16 cellular contexts compared by ENCODE assay signal in genomic region chr2:209988010-209988409, GRCh38. TPM values are rescaled to one million over a fixed set of nuclear protein-coding genes. Genes with fewer than 3 reads are reported as not detected.
DNase-seq lines count a peak whose midpoint lies in the region; ATAC-seq and TF ChIP-seq lines count a peak whose summit lies in the region.
"Had no signal": no experiment of that assay in that cellular context is flagged by ENCODE, and none has a peak within 500 bp of the region (broad histone marks: within the 10 kb centered on the region; RNA-seq: fewer than 3 reads in every experiment).

No MANE protein-coding gene starts in this region.

- no peaks in the 10 kb centered on the region for H3K36me3 Mint-ChIP-seq in activated T-cell treated with anti-CD3 and anti-CD28 coated beads, Interleukin-2, amount 50 U/mL, for 4 hours (ENCODE audit: insufficient read depth)
- H3K36me3 Mint-ChIP-seq in stimulated activated naive B cell treated with anti-CD40 and anti-IgM and Interleukin-4, amounts not matched to agents 10 μg/mL and 1 μg/mL and 100 μg/mL, for 72 hours = no peaks in the 10 kb centered on the region
- no peaks in the 10 kb centered on the region for H3K36me3 Mint-ChIP-seq in activated T-helper 2 cell treated with anti-CD3 and anti-CD28 coated beads, Interferon-gamma antibody, Interleukin-2, Interleukin-4, amounts not matched to agents 10 μg/mL and 5 μg/mL and 100 μg/mL, durations not matched to agents 14 hours and 24 hours and 36 hours (ENCODE audit: low read depth)

- no peak for TF ChIP-seq POLR2A in NB4 (IDR thresholded peaks at IDR 0.05; ENCODE audit: extremely low read depth, insufficient read length)

- H3K4me3 ChIP-seq in NB4 (ENCODE audit: low read depth, low read length) (no peak overlapping the region), BE2C (ENCODE audit: low read depth, low read length) (no peak overlapping the region)
- H3K4me3 ChIP-seq: right atrium auricular region, uterus had no signal

- H3K36me3 ChIP-seq in BE2C = no peaks in the 10 kb centered on the region
- H3K36me3 ChIP-seq: right atrium auricular region, uterus had no signal

- H3K27me3 ChIP-seq in BE2C = no peaks in the 10 kb centered on the region
- H3K27me3 ChIP-seq: foreskin keratinocyte, right atrium auricular region, uterus had no signal

- no peaks in the 10 kb centered on the region for H3K4me1 ChIP-seq in BE2C
- H3K4me1 ChIP-seq: foreskin keratinocyte, right atrium auricular region, uterus had no signal

- no peaks in the 10 kb centered on the region for H3K9me3 Mint-ChIP-seq in activated T-cell treated with anti-CD3 and anti-CD28 coated beads, Interleukin-2, amount 50 U/mL, for 4 hours
- H3K9me3 Mint-ChIP-seq in stimulated activated naive B cell treated with anti-CD40 and anti-IgM and Interleukin-4, amounts not matched to agents 10 μg/mL and 1 μg/mL and 100 μg/mL, for 72 hours = no peaks in the 10 kb centered on the region
- no peaks in the 10 kb centered on the region for H3K9me3 Mint-ChIP-seq in activated T-helper 2 cell treated with anti-CD3 and anti-CD28 coated beads, Interferon-gamma antibody, Interleukin-2, Interleukin-4, amounts not matched to agents 10 μg/mL and 5 μg/mL and 100 μg/mL, durations not matched to agents 14 hours and 24 hours and 36 hours

- H3K4me1 Mint-ChIP-seq in activated T-cell treated with anti-CD3 and anti-CD28 coated beads, Interleukin-2, amount 50 U/mL, for 4 hours (ENCODE audit: low read depth) = no peaks in the 10 kb centered on the region
- H3K4me1 Mint-ChIP-seq in stimulated activated naive B cell treated with anti-CD40 and anti-IgM and Interleukin-4, amounts not matched to agents 10 μg/mL and 1 μg/mL and 100 μg/mL, for 72 hours = no peaks in the 10 kb centered on the region
- H3K4me1 Mint-ChIP-seq in activated T-helper 2 cell treated with anti-CD3 and anti-CD28 coated beads, Interferon-gamma antibody, Interleukin-2, Interleukin-4, amounts not matched to agents 10 μg/mL and 5 μg/mL and 100 μg/mL, durations not matched to agents 14 hours and 24 hours and 36 hours (ENCODE audit: low read depth) = peaks cover 4% of the 10 kb centered on the region

- H3K27me3 Mint-ChIP-seq in activated T-cell treated with anti-CD3 and anti-CD28 coated beads, Interleukin-2, amount 50 U/mL, for 4 hours (ENCODE audit: low read depth) = peaks cover 12% of the 10 kb centered on the region
- peaks cover 4 to 13% of the 10 kb centered on the region in 2 donors for H3K27me3 Mint-ChIP-seq in stimulated activated naive B cell treated with anti-CD40 and anti-IgM and Interleukin-4, amounts not matched to agents 10 μg/mL and 1 μg/mL and 100 μg/mL, for 72 hours
- H3K27me3 Mint-ChIP-seq in activated T-helper 2 cell treated with anti-CD3 and anti-CD28 coated beads, Interferon-gamma antibody, Interleukin-2, Interleukin-4, amounts not matched to agents 10 μg/mL and 5 μg/mL and 100 μg/mL, durations not matched to agents 14 hours and 24 hours and 36 hours (ENCODE audit: low read depth) = peaks cover 23% of the 10 kb centered on the region

- TF ChIP-seq CTCF in NB4 (IDR thresholded peaks at IDR 0.05; ENCODE audit: low read depth, low read length) (no peak), BE2C (IDR thresholded peaks at IDR 0.05; ENCODE audit: low read depth, low read length) (no peak)

- no peak for DNase-seq in activated T-cell treated with anti-CD3 and anti-CD28 coated beads, Interleukin-2, amount 50 U/mL, for 4 hours
- no peak for DNase-seq in activated T-cell treated with anti-CD3 and anti-CD28 coated beads, Interleukin-2, amount 50 U/mL, for 1 hour
- DNase-seq in NB4 (ENCODE audit: low read depth) (peak; percentile 41), BE2C (no peak)
- DNase-seq in stimulated activated naive B cell treated with anti-CD40 and anti-IgM and Interleukin-4, amounts not matched to agents 10 μg/mL and 1 μg/mL and 100 μg/mL, for 72 hours = no peak
- no peak for DNase-seq in activated T-helper 2 cell treated with anti-CD3 and anti-CD28 coated beads, Interferon-gamma antibody, Interleukin-2, Interleukin-4, amounts not matched to agents 10 μg/mL and 5 μg/mL and 100 μg/mL, durations not matched to agents 14 hours and 24 hours and 36 hours (ENCODE audit: low spot score)
- DNase-seq: ACHN, foreskin keratinocyte, NCI-H2107, NCI-H526 treated with DMSO at 0.1 percent for 48 hours, SK-N-SH, uterus had no signal

- H3K9me3 ChIP-seq in BE2C = no peaks in the 10 kb centered on the region
- H3K9me3 ChIP-seq: right atrium auricular region, SK-N-SH, uterus had no signal

- intact Hi-C loops in activated T-helper 2 cell treated with anti-CD3 and anti-CD28 coated beads, Interferon-gamma antibody, Interleukin-2, Interleukin-4, amounts not matched to agents 10 μg/mL and 5 μg/mL and 100 μg/mL, durations not matched to agents 14 hours and 24 hours and 36 hours (cut with micrococcal nuclease) = loop anchor here (5.0 kb wide), 1 partner anchor 54 kb away; no protein-coding TSS in a partner anchor

- peak; percentile 38 to 53 for ATAC-seq in activated T-cell treated with anti-CD3 and anti-CD28 coated beads, Interleukin-2, amount 50 U/mL, for 4 hours
- ATAC-seq in HG02798 (IDR thresholded peaks at IDR 0.05; ENCODE audit: poor library complexity, unreplicated experiment) (peak; percentile 61), GM21723 (IDR thresholded peaks at IDR 0.05; ENCODE audit: unreplicated experiment) (no peak)
- ATAC-seq in stimulated activated naive B cell treated with anti-CD40 and anti-IgM and Interleukin-4, amounts not matched to agents 10 μg/mL and 1 μg/mL and 100 μg/mL, for 72 hours (replicated peaks) = peak; percentile 55 to 58
- ATAC-seq: foreskin keratinocyte, Panc1 had no signal

- no peak overlapping the region for H3K27ac Mint-ChIP-seq in stimulated activated naive B cell treated with anti-CD40 and anti-IgM and Interleukin-4, amounts not matched to agents 10 μg/mL and 1 μg/mL and 100 μg/mL, for 72 hours
- H3K27ac Mint-ChIP-seq in activated T-helper 2 cell treated with anti-CD3 and anti-CD28 coated beads, Interferon-gamma antibody, Interleukin-2, Interleukin-4, amounts not matched to agents 10 μg/mL and 5 μg/mL and 100 μg/mL, durations not matched to agents 14 hours and 24 hours and 36 hours = no peak overlapping the region

- H3K4me3 Mint-ChIP-seq in activated T-cell treated with anti-CD3 and anti-CD28 coated beads, Interleukin-2, amount 50 U/mL, for 4 hours = no peak overlapping the region
- no peak overlapping the region for H3K4me3 Mint-ChIP-seq in stimulated activated naive B cell treated with anti-CD40 and anti-IgM and Interleukin-4, amounts not matched to agents 10 μg/mL and 1 μg/mL and 100 μg/mL, for 72 hours
- H3K4me3 Mint-ChIP-seq in activated T-helper 2 cell treated with anti-CD3 and anti-CD28 coated beads, Interferon-gamma antibody, Interleukin-2, Interleukin-4, amounts not matched to agents 10 μg/mL and 5 μg/mL and 100 μg/mL, durations not matched to agents 14 hours and 24 hours and 36 hours (ENCODE audit: low read depth) = no peak overlapping the region

RNA-seq across cellular contexts. Expression of gene RPE, which starts 14.4 kb away (rescaled TPM):
- total RNA-seq in activated T-cell treated with anti-CD3 and anti-CD28 coated beads, Interleukin-2, amount 50 U/mL, for 4 hours = 10 to 100 TPM; 35.0 to 47.5 (median 44.2) TPM
- 57.2 and 57.8 TPM in 2 replicates for total RNA-seq in activated T-helper 2 cell treated with anti-CD3 and anti-CD28 coated beads, Interferon-gamma antibody, Interleukin-2, Interleukin-4, amounts not matched to agents 10 μg/mL and 5 μg/mL and 100 μg/mL, durations not matched to agents 14 hours and 24 hours and 36 hours
- polyA plus RNA-seq in BE2C (2012; ENCODE audit: insufficient read depth, insufficient read length, low read depth) = 58.5 TPM
